ENCODE assay signal across 8 cellular contexts in the genomic region with DNA sequence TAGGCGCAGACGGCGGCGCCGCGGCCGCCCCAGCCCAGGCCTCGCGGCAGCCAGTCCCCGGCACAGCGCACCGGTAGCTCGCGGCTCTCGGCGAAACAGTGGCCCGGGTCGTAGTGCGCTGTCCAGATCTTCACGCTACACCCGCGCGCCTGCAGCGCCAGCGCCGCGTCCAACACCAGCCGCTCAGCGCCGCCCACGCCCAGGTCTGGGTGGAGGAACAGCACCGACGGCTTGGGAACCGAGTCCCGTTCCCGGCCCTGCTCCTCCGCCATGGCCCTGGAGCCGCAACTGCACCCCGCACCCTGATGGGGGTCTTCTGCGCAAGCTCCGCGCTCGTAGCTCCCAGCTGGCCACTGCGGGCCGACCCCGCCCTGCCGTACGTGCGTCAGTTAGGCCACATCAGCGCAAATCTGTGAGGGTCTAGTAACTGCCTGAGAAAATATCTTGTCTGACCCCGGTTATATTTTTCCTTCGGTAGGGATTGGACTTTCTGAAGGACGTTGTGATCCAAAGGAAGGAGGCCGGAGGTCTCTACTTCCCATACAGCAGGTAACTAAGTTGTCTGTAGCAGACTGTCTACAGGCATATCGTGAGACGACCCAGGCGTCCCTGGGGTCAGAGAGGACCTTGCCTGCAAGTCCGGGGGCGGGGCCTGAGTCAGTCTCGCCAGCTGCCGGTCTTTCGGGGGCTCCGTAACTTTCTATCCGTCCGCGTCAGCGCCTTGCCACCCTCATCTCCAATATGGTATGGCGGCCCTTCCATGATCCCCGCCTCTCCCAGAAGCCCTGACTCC. TPM values are rescaled to one million over a fixed set of nuclear protein-coding genes. Genes with fewer than 3 reads are reported as not detected.
DNase-seq lines count a peak whose midpoint lies in the region; ATAC-seq and TF ChIP-seq lines count a peak whose summit lies in the region.

A gene with protein sequence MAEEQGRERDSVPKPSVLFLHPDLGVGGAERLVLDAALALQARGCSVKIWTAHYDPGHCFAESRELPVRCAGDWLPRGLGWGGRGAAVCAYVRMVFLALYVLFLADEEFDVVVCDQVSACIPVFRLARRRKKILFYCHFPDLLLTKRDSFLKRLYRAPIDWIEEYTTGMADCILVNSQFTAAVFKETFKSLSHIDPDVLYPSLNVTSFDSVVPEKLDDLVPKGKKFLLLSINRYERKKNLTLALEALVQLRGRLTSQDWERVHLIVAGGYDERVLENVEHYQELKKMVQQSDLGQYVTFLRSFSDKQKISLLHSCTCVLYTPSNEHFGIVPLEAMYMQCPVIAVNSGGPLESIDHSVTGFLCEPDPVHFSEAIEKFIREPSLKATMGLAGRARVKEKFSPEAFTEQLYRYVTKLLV (minus strand): TSS at position 320 of the 793 bp plus-strand sequence. CDS start 48 bp downstream, at position 272.
A gene (plus strand): TSS at position 660 of the 793 bp plus-strand sequence. CDS start 82 bp downstream, at position 742.

- H3K27me3 ChIP-seq in ACC112 (ENCODE audit: insufficient read depth, low read length) (no peaks in the 10 kb centered on the region), WERI-Rb-1 (ENCODE audit: insufficient read depth, low read depth, severe bottlenecking) (no peaks in the 10 kb centered on the region), mammary epithelial cell (ENCODE audit: insufficient read depth, low read length) (no peaks in the 10 kb centered on the region), iPS-20b (ENCODE audit: insufficient read depth, low read length) (no peaks in the 10 kb centered on the region)

- H3K4me3 ChIP-seq in ACC112 (ENCODE audit: low read depth, low read length) (peak within 1 kb of the TSS; percentile 86), WERI-Rb-1 (ENCODE audit: low read depth, low read length) (peak within 1 kb of the TSS; percentile 95), mammary epithelial cell (replicated peaks in 1 of 3; ENCODE audit: insufficient read depth in 1 of 3, low read depth in 2 of 3, low read length in 3 of 3) (peak within 1 kb of the TSS; percentile 88 to 98 (median 98)), iPS-20b (ENCODE audit: low read length) (peak within 1 kb of the TSS; percentile 98), skin epidermis (peak within 1 kb of the TSS; percentile 63 to 97 (median 87))

- DNase-seq in NCI-H2196 treated with DMSO at 0.1 percent for 48 hours (lab: John Stamatoyannopoulos, UW; ENCODE audit: unreplicated experiment) (peak; percentile 80), WERI-Rb-1 (peak; percentile 98), mammary epithelial cell (peak; percentile 91)

- ATAC-seq in GM18870 (IDR thresholded peaks at IDR 0.05; ENCODE audit: unreplicated experiment) (peak; percentile 88), HG03135 (IDR thresholded peaks at IDR 0.05; ENCODE audit: unreplicated experiment) (peak; percentile 90)

- H3K4me1 ChIP-seq in ACC112 (ENCODE audit: control insufficient read depth, insufficient read depth, low read length, unreplicated experiment) = peaks cover 28% of the 10 kb centered on the region
- H3K4me1 ChIP-seq in mammary epithelial cell (ENCODE audit: insufficient read depth, low read length) = peaks cover 16% of the 10 kb centered on the region
- H3K4me1 ChIP-seq in iPS-20b (ENCODE audit: insufficient read depth, low read length) = peaks cover 3% of the 10 kb centered on the region; the same call in 1 of the 2 replicates

- no TSS peak for BruUV-seq in mammary epithelial cell (replicated peaks; lab: Mats Ljungman, UMichigan)

- WGBS in mammary epithelial cell (ENCODE audit: low coverage, missing lambda C conversion rate) = 0% methylated on average over 15 of the region's 69 CpGs

- no peaks in the 10 kb centered on the region for H4K20me1 ChIP-seq in mammary epithelial cell (ENCODE audit: insufficient read depth, low read length)

- no peak for TF ChIP-seq CTCF in WERI-Rb-1 (IDR thresholded peaks at IDR 0.05; ENCODE audit: low read depth, low read length)
- TF ChIP-seq CTCF in mammary epithelial cell (conservative IDR thresholded peaks at IDR 0.05 in 1 of 2, IDR thresholded peaks at IDR 0.05 in 1 of 2; ENCODE audit: extremely low read depth in 1 of 2, insufficient read depth in 1 of 2, low read depth in 1 of 2, low read length in 2 of 2) = no peak

- peaks cover 46% of the 10 kb centered on the region for H3K36me3 ChIP-seq in ACC112 (ENCODE audit: insufficient read depth, low read length)
- peaks cover 74% of the 10 kb centered on the region for H3K36me3 ChIP-seq in WERI-Rb-1
- peaks cover 11% of the 10 kb centered on the region for H3K36me3 ChIP-seq in mammary epithelial cell (ENCODE audit: insufficient read depth, low read length)
- peaks cover 51% of the 10 kb centered on the region for H3K36me3 ChIP-seq in iPS-20b (ENCODE audit: insufficient read depth, low read depth, low read length)

- CTCF ChIA-PET in mammary epithelial cell (lab: Charles Lee; ENCODE audit: low non-redundant PET) = no interaction called here

- peak within 1 kb of the TSS; percentile 82 for H2AFZ ChIP-seq in ACC112 (ENCODE audit: low read length, unreplicated experiment)
- peak within 1 kb of the TSS; percentile 75 for H2AFZ ChIP-seq in mammary epithelial cell (ENCODE audit: low read depth, low read length)

- intact Hi-C loops in mammary epithelial cell (cut with micrococcal nuclease) = loop anchor here (2.0 kb wide), 2 partner anchors 37 to 599 kb away; a partner anchor contains a TSS

- dilution Hi-C loops in mammary epithelial cell (cut with HindIII; ENCODE audit: low sequenced_read_pairs) = no loop called here

- H3K27ac ChIP-seq in ACC112 (ENCODE audit: low read depth, low read length) (peak within 1 kb of the TSS; percentile 99), WERI-Rb-1 (peak within 1 kb of the TSS; percentile 99), mammary epithelial cell (ENCODE audit: insufficient read depth, low read depth, low read length) (peak within 1 kb of the TSS; percentile 94), iPS-20b (ENCODE audit: low read length) (peak within 1 kb of the TSS; percentile 99), skin epidermis (peak within 1 kb of the TSS; percentile 67 to 99 (median 96))

- no peaks in the 10 kb centered on the region for H3K9me3 ChIP-seq in WERI-Rb-1 (ENCODE audit: severe bottlenecking)
- H3K9me3 ChIP-seq in mammary epithelial cell (replicated peaks; ENCODE audit: insufficient read depth, low read length) = no peaks in the 10 kb centered on the region
- H3K9me3 ChIP-seq in iPS-20b (ENCODE audit: insufficient read depth, low read depth, low read length) = no peaks in the 10 kb centered on the region

- H3K79me2 ChIP-seq in ACC112 (ENCODE audit: control insufficient read depth, insufficient read depth, low read length, unreplicated experiment) (peaks cover 94% of the 10 kb centered on the region), mammary epithelial cell (ENCODE audit: insufficient read depth, low read length) (peaks cover 96% of the 10 kb centered on the region)

- in situ Hi-C loops in mammary epithelial cell (cut with MboI; ENCODE audit: low sequenced_read_pairs in 2 of 2) = no loop called here

- peak within 1 kb of the TSS; percentile 93 for H3K9ac ChIP-seq in mammary epithelial cell (ENCODE audit: insufficient read depth, low read length)
- peak within 1 kb of the TSS; percentile 92 for H3K9ac ChIP-seq in iPS-20b (ENCODE audit: low read depth, low read length)

- H3K4me2 ChIP-seq in mammary epithelial cell (ENCODE audit: insufficient read depth, low read depth, low read length) = peak within 1 kb of the TSS; percentile 90

RNA-seq across cellular contexts. Expression of the first gene that starts in this region (rescaled TPM):
- 10 to 100 TPM; 42.1 to 56.5 TPM for total RNA-seq in mammary epithelial cell
- polyA plus RNA-seq in mammary epithelial cell = 39.1 TPM
- 41.3 TPM for polyA minus RNA-seq in mammary epithelial cell

RNA-seq across cellular contexts. Expression of the second gene that starts in this region (rescaled TPM):
- total RNA-seq in mammary epithelial cell = 100 to 1,000 TPM in 1 of 2 donors, 10 to 100 TPM in 1; 62.0 to 164 TPM
- 197 TPM for polyA plus RNA-seq in mammary epithelial cell
- polyA minus RNA-seq in mammary epithelial cell = 91.6 TPM

Comparison
In these comparisons a context has a peak if more than half of its experiments do, and no peak if none do; other contexts are left out.
1. Peak in every context shown above with its lines: DNase-seq, ATAC-seq, H3K4me3 ChIP-seq and H3K27ac ChIP-seq.